In genomic region chr1:67307251-67308060, GRCh38 we compare ENCODE assay signal across 9 cellular contexts. TPM values are rescaled to one million over a fixed set of nuclear protein-coding genes. Genes with fewer than 3 reads are reported as not detected.
DNase-seq lines count a peak whose midpoint lies in the region; ATAC-seq and TF ChIP-seq lines count a peak whose summit lies in the region.
"Had no signal": no experiment of that assay in that cellular context is flagged by ENCODE, and none has a peak within 500 bp of the region (broad histone marks: within the 10 kb centered on the region; RNA-seq: fewer than 3 reads in every experiment).

TSS of gene IL12RB2 (plus strand) at chr1:67307873. CDS start at chr1:67320369, 12,496 bp downstream.

- no peak within 1 kb of the TSS for H3K9ac ChIP-seq in mammary epithelial cell (ENCODE audit: insufficient read depth, low read length)

- dilution Hi-C loops in mammary epithelial cell (cut with HindIII; ENCODE audit: low sequenced_read_pairs) = no loop called here

- no peak for DNase-seq in mammary epithelial cell
- peak; percentile 1 to 24 for DNase-seq in memory B cell (ENCODE audit: low spot score in 2 of 2)
- DNase-seq in stimulated activated effector memory CD8-positive, alpha-beta T cell treated with anti-CD3 and anti-CD28 coated beads, Interleukin-12 subunit alpha, Interleukin-12 subunit beta, amount 100 ng/mL, for 72 hours (ENCODE audit: low spot score in 2 of 2) = peak in 1 of 2 donors; percentile 75
- DNase-seq in KG1 (lab: John Stamatoyannopoulos, UW) = no peak

- no peaks in the 10 kb centered on the region for H4K20me1 ChIP-seq in mammary epithelial cell (ENCODE audit: insufficient read depth, low read length)

- in situ Hi-C loops in mammary epithelial cell (cut with MboI; ENCODE audit: low sequenced_read_pairs in 2 of 2) = no loop called here

- BruUV-seq in mammary epithelial cell (replicated peaks; lab: Mats Ljungman, UMichigan) = no TSS peak

- H3K36me3 Mint-ChIP-seq in T-helper 1 cell treated with Interleukin-12 subunit alpha and Interleukin-12 subunit beta and Interleukin-4 antibody, amounts not matched to agents 30 μg/mL and 1 μg/mL, for 36 hours (ENCODE audit: low read depth) = peaks cover 42% of the 10 kb centered on the region
- H3K36me3 Mint-ChIP-seq in memory B cell = no peaks in the 10 kb centered on the region
- H3K36me3 Mint-ChIP-seq in stimulated activated effector memory CD8-positive, alpha-beta T cell treated with anti-CD3 and anti-CD28 coated beads, Interleukin-12 subunit alpha, Interleukin-12 subunit beta, amount 100 ng/mL, for 72 hours = peaks cover 48% of the 10 kb centered on the region

- H3K4me3 ChIP-seq in GM08714 (ENCODE audit: low read length) = peak within 1 kb of the TSS; percentile 55; the same call in 1 of the 2 replicates
- peak within 1 kb of the TSS; percentile 34 to 53 (median 38) for H3K4me3 ChIP-seq in mammary epithelial cell (replicated peaks in 1 of 3; ENCODE audit: insufficient read depth in 1 of 3, low read depth in 2 of 3, low read length in 3 of 3)

- ATAC-seq in HG02973 (IDR thresholded peaks at IDR 0.05; ENCODE audit: unreplicated experiment) = peak; percentile 56
- ATAC-seq in memory B cell (ENCODE audit: low read depth) = peak; percentile 65
- peak; percentile 78 for ATAC-seq in stimulated activated effector memory CD8-positive, alpha-beta T cell treated with anti-CD3 and anti-CD28 coated beads, Interleukin-12 subunit alpha, Interleukin-12 subunit beta, amount 100 ng/mL, for 72 hours
- ATAC-seq in GM21529 (IDR thresholded peaks at IDR 0.05; ENCODE audit: unreplicated experiment) = no peak

- H3K9me3 ChIP-seq in mammary epithelial cell (replicated peaks; ENCODE audit: insufficient read depth, low read length) = no peaks in the 10 kb centered on the region

- H3K79me2 ChIP-seq in mammary epithelial cell (ENCODE audit: insufficient read depth, low read length) = no peaks in the 10 kb centered on the region

- H3K27ac ChIP-seq in mammary epithelial cell (ENCODE audit: insufficient read depth, low read depth, low read length) = no peak within 1 kb of the TSS

- H3K4me1 Mint-ChIP-seq in T-helper 1 cell treated with Interleukin-12 subunit alpha and Interleukin-12 subunit beta and Interleukin-4 antibody, amounts not matched to agents 30 μg/mL and 1 μg/mL, for 36 hours (ENCODE audit: low read depth) = peaks cover 66% of the 10 kb centered on the region
- peaks cover 6% of the 10 kb centered on the region for H3K4me1 Mint-ChIP-seq in memory B cell
- H3K4me1 Mint-ChIP-seq in stimulated activated effector memory CD8-positive, alpha-beta T cell treated with anti-CD3 and anti-CD28 coated beads, Interleukin-12 subunit alpha, Interleukin-12 subunit beta, amount 100 ng/mL, for 72 hours = peaks cover 32% of the 10 kb centered on the region

- H3K4me2 ChIP-seq in mammary epithelial cell (ENCODE audit: insufficient read depth, low read depth, low read length) = peak within 1 kb of the TSS; percentile 95

- H3K9me3 Mint-ChIP-seq in T-helper 1 cell treated with Interleukin-12 subunit alpha and Interleukin-12 subunit beta and Interleukin-4 antibody, amounts not matched to agents 30 μg/mL and 1 μg/mL, for 36 hours = no peaks in the 10 kb centered on the region
- H3K9me3 Mint-ChIP-seq in memory B cell = no peaks in the 10 kb centered on the region
- no peaks in the 10 kb centered on the region for H3K9me3 Mint-ChIP-seq in stimulated activated effector memory CD8-positive, alpha-beta T cell treated with anti-CD3 and anti-CD28 coated beads, Interleukin-12 subunit alpha, Interleukin-12 subunit beta, amount 100 ng/mL, for 72 hours

- no peaks in the 10 kb centered on the region for H3K36me3 ChIP-seq in mammary epithelial cell (ENCODE audit: insufficient read depth, low read length)

- CTCF ChIA-PET in mammary epithelial cell (lab: Charles Lee; ENCODE audit: low non-redundant PET) = interaction anchor here (0.6 kb wide), 1 partner anchor 301 kb away, joined by 4 read pairs; no protein-coding TSS in a partner anchor

- no peak for TF ChIP-seq CTCF in mammary epithelial cell (conservative IDR thresholded peaks at IDR 0.05 in 1 of 2, IDR thresholded peaks at IDR 0.05 in 1 of 2; ENCODE audit: extremely low read depth in 1 of 2, insufficient read depth in 1 of 2, low read depth in 1 of 2, low read length in 2 of 2)

- H3K27me3 Mint-ChIP-seq in T-helper 1 cell treated with Interleukin-12 subunit alpha and Interleukin-12 subunit beta and Interleukin-4 antibody, amounts not matched to agents 30 μg/mL and 1 μg/mL, for 36 hours (ENCODE audit: low read depth) = no peaks in the 10 kb centered on the region
- peaks cover 5% of the 10 kb centered on the region for H3K27me3 Mint-ChIP-seq in memory B cell

- H3K27me3 ChIP-seq in mammary epithelial cell (ENCODE audit: insufficient read depth, low read length) = peaks cover 7% of the 10 kb centered on the region

- H3K4me1 ChIP-seq in mammary epithelial cell (ENCODE audit: insufficient read depth, low read length) = no peaks in the 10 kb centered on the region

- H2AFZ ChIP-seq in mammary epithelial cell (ENCODE audit: low read depth, low read length) = peak within 1 kb of the TSS; percentile 89

- intact Hi-C loops in mammary epithelial cell (cut with micrococcal nuclease) = no loop called here

- WGBS in mammary epithelial cell (ENCODE audit: low coverage, missing lambda C conversion rate) = 23% methylated on average over 22 of the region's 75 CpGs

- peak within 1 kb of the TSS; percentile 99 for H3K4me3 Mint-ChIP-seq in T-helper 1 cell treated with Interleukin-12 subunit alpha and Interleukin-12 subunit beta and Interleukin-4 antibody, amounts not matched to agents 30 μg/mL and 1 μg/mL, for 36 hours
- H3K4me3 Mint-ChIP-seq in memory B cell = peak within 1 kb of the TSS; percentile 71
- H3K4me3 Mint-ChIP-seq in stimulated activated effector memory CD8-positive, alpha-beta T cell treated with anti-CD3 and anti-CD28 coated beads, Interleukin-12 subunit alpha, Interleukin-12 subunit beta, amount 100 ng/mL, for 72 hours = peak within 1 kb of the TSS; percentile 81

- H3K27ac Mint-ChIP-seq in T-helper 1 cell treated with Interleukin-12 subunit alpha and Interleukin-12 subunit beta and Interleukin-4 antibody, amounts not matched to agents 30 μg/mL and 1 μg/mL, for 36 hours = peak within 1 kb of the TSS; percentile 99
- H3K27ac Mint-ChIP-seq in memory B cell = no peak within 1 kb of the TSS
- peak within 1 kb of the TSS; percentile 95 for H3K27ac Mint-ChIP-seq in stimulated activated effector memory CD8-positive, alpha-beta T cell treated with anti-CD3 and anti-CD28 coated beads, Interleukin-12 subunit alpha, Interleukin-12 subunit beta, amount 100 ng/mL, for 72 hours

RNA-seq across cellular contexts. Expression of gene IL12RB2, which starts in this region (rescaled TPM):
- total RNA-seq in mammary epithelial cell = 10 to 100 TPM in 1 of 2 donors, under 1 TPM in 1; 0.38 to 11.5 TPM
- 0.31 TPM for polyA plus RNA-seq in mammary epithelial cell
- polyA minus RNA-seq in mammary epithelial cell = 1.0 TPM
- total RNA-seq: fibroblast of villous mesenchyme had no signal

Comparison
In these comparisons a context has a peak if more than half of its experiments do, and no peak if none do; other contexts are left out.
1. DNase-seq: peak in memory B cell (2 of 2); none in mammary epithelial cell (single experiment) and KG1 (single experiment).
2. Peak in every context shown above with its lines, with median percentiles within 50 percentile points of each other: H3K4me3 Mint-ChIP-seq.